11 cellular contexts compared by ENCODE assay signal in the genomic region with DNA sequence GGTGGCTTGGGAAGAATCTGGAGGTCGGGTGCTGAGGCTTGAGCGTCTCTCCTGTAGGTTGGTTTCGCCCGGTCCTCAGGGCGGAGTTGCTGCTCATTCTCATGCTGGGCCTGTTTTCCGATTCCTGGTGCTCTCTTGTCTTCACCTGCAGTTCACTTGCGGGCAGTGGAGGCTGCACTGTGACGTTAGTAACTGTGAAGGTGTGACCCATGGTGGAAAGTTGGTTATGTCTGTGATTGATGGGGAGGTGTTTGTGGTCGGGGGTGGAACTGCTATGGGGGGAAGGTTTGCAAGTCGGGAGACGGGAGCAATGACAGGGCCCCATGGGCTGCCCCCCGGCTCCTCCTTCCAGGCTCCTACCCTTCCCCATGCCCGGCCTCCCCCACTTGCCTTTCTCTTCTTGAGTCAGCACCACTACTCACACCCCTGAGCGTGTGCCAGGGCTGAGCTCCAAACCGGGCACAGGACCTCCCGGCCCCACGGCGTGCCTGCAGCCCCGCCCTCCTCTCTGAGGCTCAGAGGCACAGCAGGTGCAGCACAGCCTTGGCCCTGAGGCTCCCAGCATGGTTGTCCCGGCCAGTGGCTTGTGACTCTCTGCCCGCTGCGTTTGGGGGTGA.
DNase-seq lines count a peak whose midpoint lies in the region; ATAC-seq, FAIRE-seq and TF ChIP-seq lines count a peak whose summit lies in the region.
"Had no signal": no experiment of that assay in that cellular context is flagged by ENCODE, and none has a peak within 500 bp of the region (broad histone marks: within the 10 kb centered on the region; RNA-seq: fewer than 3 reads in every experiment).

No MANE protein-coding gene starts in this region.

- TF ChIP-seq RAD21 in HepG2 (CRISPR knock-in tag; IDR thresholded peaks at IDR 0.05): no peak

- peaks cover 67% of the 10 kb centered on the region for H3K79me2 ChIP-seq in HepG2 (ENCODE audit: insufficient read depth, low read length)

- no peak overlapping the region for H3K9ac ChIP-seq in HepG2 (ENCODE audit: insufficient read depth, low read depth, low read length)

- in situ Hi-C loops in HepG2 (cut with HindIII; ENCODE audit: extremely low pct_ligation_motif_present, low pct_unique_long_range_greater_than_20kb): no loop called here
- in situ Hi-C loops in GM13977 (cut with MboI; ENCODE audit: low pct_unique_long_range_greater_than_20kb, low sequenced_read_pairs, unreplicated experiment): no loop called here

- TF ChIP-seq CTCF in HepG2 (CRISPR knock-in tag; IDR thresholded peaks at IDR 0.05): no peak
- TF ChIP-seq CTCF in GM13977 (IDR thresholded peaks at IDR 0.05; ENCODE audit: extremely low read depth, insufficient read depth, missing control alignments): no peak

- BruUV-seq in HepG2 (replicated peaks; lab: Mats Ljungman, UMichigan): no TSS peak

- no peak for TF ChIP-seq POLR2A in HepG2 (IDR thresholded peaks at IDR 0.05; ENCODE audit: insufficient read depth in 1 of 2, low read depth in 2 of 2, low read length in 2 of 2)

- H4K20me1 ChIP-seq in HepG2 (ENCODE audit: insufficient read depth, low read length): peaks cover 64% of the 10 kb centered on the region; the same call in 1 of the 2 replicates

- peaks cover 13 to 39% of the 10 kb centered on the region in 2 experiments; a peak in 4 of 5 replicates for H3K36me3 ChIP-seq in HepG2 (replicated peaks in 1 of 2; ENCODE audit: control insufficient read depth in 1 of 2, insufficient read depth in 2 of 2, low read length in 2 of 2)

- 97% methylated on average over 18 of the region's 22 CpGs for WGBS in HepG2 (ENCODE audit: low lambda C conversion rate)

- no peak overlapping the region for H3K4me2 ChIP-seq in HepG2 (ENCODE audit: low read depth, low read length)

- H3K27ac ChIP-seq in HepG2 (ENCODE audit: extremely low read length, insufficient read depth, low read length) (no peak overlapping the region), substantia nigra (ENCODE audit: low read depth, low read length, poor library complexity, severe bottlenecking) (peak overlapping the region; percentile 12)
- H3K27ac ChIP-seq: SK-N-MC had no signal

- CTCF ChIA-PET in HepG2 (lab: Yijun Ruan, JAX; ENCODE audit: low intra/inter-chr PET ratio, low total read pairs): no interaction called here

- no peaks in the 10 kb centered on the region for H3K9me3 ChIP-seq in HepG2 (ENCODE audit: low read length)

- POLR2A ChIA-PET in HepG2 (lab: Yijun Ruan, JAX): no interaction called here

- intact Hi-C loops in HepG2 (cut with micrococcal nuclease; ENCODE audit: unreplicated experiment): no loop called here

- no peak for ATAC-seq in HepG2

- no peaks in the 10 kb centered on the region; a peak in 1 of 5 replicates for H3K27me3 ChIP-seq in HepG2 (ENCODE audit: control insufficient read depth in 1 of 2, insufficient read depth in 2 of 2, low read length in 2 of 2)

- H3K4me1 ChIP-seq in HepG2 (ENCODE audit: insufficient read depth, low read length): no peaks in the 10 kb centered on the region

- peak; percentile 64 for DNase-seq in activated CD8-positive, alpha-beta memory T cell treated with anti-CD3 and anti-CD28 coated beads for 24 hours
- DNase-seq in activated CD8-positive, alpha-beta memory T cell treated with anti-CD3 and anti-CD28 coated beads, Interleukin-2, amount 50 U/mL, for 48 hours: no peak
- DNase-seq in activated gamma-delta T cell treated with anti-CD3 and anti-CD28 coated beads, Interleukin-2, amount 50 U/mL, for 16 hours (ENCODE audit: low read depth): peak; percentile 15
- DNase-seq in HepG2 (ENCODE audit: low spot score) (no peak), substantia nigra (lab: John Stamatoyannopoulos, UW) (peak in 3 of 49 donors; percentile 15 to 53 (median 24)), NCI-H2081 (lab: John Stamatoyannopoulos, UW) (no peak), globus pallidus (ENCODE audit: low spot score) (no peak), GM13977 (ENCODE audit: low spot score) (no peak)
- DNase-seq: activated CD4-positive, alpha-beta T cell treated with anti-CD3 and anti-CD28 coated beads, Interleukin-2, amount 10 ng/mL, durations not matched to agents 24 days and 14 days; NCI-H510A treated with DMSO at 0.1 percent for 48 hours had no signal

- no peak for FAIRE-seq in HepG2 (lab: Jason Lieb, UNC)

- no peak overlapping the region for H3K4me3 ChIP-seq in HepG2 (replicated peaks in 1 of 3; ENCODE audit: insufficient read depth in 1 of 3, low read depth in 2 of 3, low read length in 3 of 3)
- H3K4me3 ChIP-seq: SK-N-MC had no signal

- no peak overlapping the region for H2AFZ ChIP-seq in HepG2 (ENCODE audit: low read length)

- no peak for TF ChIP-seq EP300 in HepG2 (IDR thresholded peaks at IDR 0.05; ENCODE audit: low read depth in 2 of 2, low read length in 2 of 2)
- no peak for TF ChIP-seq EP300 in HepG2 (CRISPR knock-in tag; IDR thresholded peaks at IDR 0.05; ENCODE audit: borderline replicate concordance)

TF ChIP-seq in HepG2, 621 proteins besides CTCF, POLR2A, EP300 and RAD21:
- TF ChIP-seq AGO2 (optimal IDR thresholded peaks at IDR 0.05; ENCODE audit: low read depth, low read length): peak; percentile 60
- TF ChIP-seq, protein P1, sequence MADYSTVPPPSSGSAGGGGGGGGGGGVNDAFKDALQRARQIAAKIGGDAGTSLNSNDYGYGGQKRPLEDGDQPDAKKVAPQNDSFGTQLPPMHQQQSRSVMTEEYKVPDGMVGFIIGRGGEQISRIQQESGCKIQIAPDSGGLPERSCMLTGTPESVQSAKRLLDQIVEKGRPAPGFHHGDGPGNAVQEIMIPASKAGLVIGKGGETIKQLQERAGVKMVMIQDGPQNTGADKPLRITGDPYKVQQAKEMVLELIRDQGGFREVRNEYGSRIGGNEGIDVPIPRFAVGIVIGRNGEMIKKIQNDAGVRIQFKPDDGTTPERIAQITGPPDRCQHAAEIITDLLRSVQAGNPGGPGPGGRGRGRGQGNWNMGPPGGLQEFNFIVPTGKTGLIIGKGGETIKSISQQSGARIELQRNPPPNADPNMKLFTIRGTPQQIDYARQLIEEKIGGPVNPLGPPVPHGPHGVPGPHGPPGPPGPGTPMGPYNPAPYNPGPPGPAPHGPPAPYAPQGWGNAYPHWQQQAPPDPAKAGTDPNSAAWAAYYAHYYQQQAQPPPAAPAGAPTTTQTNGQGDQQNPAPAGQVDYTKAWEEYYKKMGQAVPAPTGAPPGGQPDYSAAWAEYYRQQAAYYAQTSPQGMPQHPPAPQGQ (CRISPR knock-in tag; IDR thresholded peaks at IDR 0.05; ENCODE audit: borderline replicate concordance): no peak

Comparison
In these comparisons a context has a peak if more than half of its experiments do, and no peak if none do; other contexts are left out.
1. DNase-seq: peak in activated CD8-positive, alpha-beta memory T cell treated with anti-CD3 and anti-CD28 coated beads for 24 hours (single experiment) and activated gamma-delta T cell treated with anti-CD3 and anti-CD28 coated beads, Interleukin-2, amount 50 U/mL, for 16 hours (single experiment); none in activated CD8-positive, alpha-beta memory T cell treated with anti-CD3 and anti-CD28 coated beads, Interleukin-2, amount 50 U/mL, for 48 hours (single experiment), HepG2 (single experiment), NCI-H2081 (0 of 2), globus pallidus (single experiment) and GM13977 (single experiment).